Comparison of ENCODE assay signal across 9 cellular contexts in the genomic region with DNA sequence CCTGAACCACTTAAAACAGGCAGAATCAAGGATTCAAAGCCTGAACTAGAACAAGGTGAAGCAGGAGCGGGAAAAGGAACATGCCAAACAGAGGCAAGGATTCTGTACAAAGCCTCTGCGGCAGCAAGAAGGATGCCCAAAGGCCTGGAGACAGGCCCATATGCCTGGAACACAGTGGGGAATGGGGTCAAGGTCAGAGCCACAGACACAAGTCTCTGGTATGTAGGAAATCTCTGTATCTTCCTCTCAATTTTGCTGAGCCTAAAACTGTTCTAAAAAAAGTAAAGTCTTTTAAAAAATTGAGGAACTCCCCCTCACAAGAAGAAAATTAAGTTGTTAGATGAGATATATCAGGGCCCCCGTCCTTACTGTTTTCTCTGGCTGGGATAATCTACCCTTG.
"Had no signal": no experiment of that assay in that cellular context is flagged by ENCODE, and none has a peak within 500 bp of the region (broad histone marks: within the 10 kb centered on the region; RNA-seq: fewer than 3 reads in every experiment).

No MANE protein-coding gene starts in this region.

- H3K9me3 ChIP-seq: HAP-1 had no signal

- H2AFZ ChIP-seq: GM23248, GM23338 had no signal

- ATAC-seq: GM23338, HCT116 had no signal

- H3K4me1 ChIP-seq: HAP-1 had no signal

- H3K36me3 ChIP-seq: HAP-1 had no signal

- H3K27ac ChIP-seq: GM23248 had no signal

- H3K4me2 ChIP-seq: GM23338 had no signal

- H3K4me3 ChIP-seq: GM23248, GM23338, HAP-1 had no signal

- DNase-seq: GM23248, GOT3, H7, H9, HCEC 1CT, HFFc6 had no signal
